ENCODE assay signal across 26 cellular contexts in genomic region chr12:47562201-47562600, GRCh38.
"Had no signal": no experiment of that assay in that cellular context is flagged by ENCODE, and none has a peak within 500 bp of the region (broad histone marks: within the 10 kb centered on the region; RNA-seq: fewer than 3 reads in every experiment).

No MANE protein-coding gene starts in this region.

- H3K36me3 Mint-ChIP-seq: activated naive CD4-positive, alpha-beta T cell treated with anti-CD3 and anti-CD28 coated beads, Interleukin-2, amount 10 ng/mL, durations not matched to agents 7 days and 5 days; activated naive CD4-positive, alpha-beta T cell treated with anti-CD3 and anti-CD28 coated beads, Interleukin-2, amount 50 U/mL, for 72 hours; activated naive CD8-positive, alpha-beta T cell treated with anti-CD3 and anti-CD28 coated beads, Interleukin-2, amount 10 ng/mL, durations not matched to agents 7 days and 5 days; brain had no signal

- H3K27me3 ChIP-seq: ascending aorta, breast epithelium, cardiac muscle cell, colonic mucosa had no signal

- H3K4me1 Mint-ChIP-seq: activated naive CD4-positive, alpha-beta T cell treated with anti-CD3 and anti-CD28 coated beads, Interleukin-2, amount 10 ng/mL, durations not matched to agents 7 days and 5 days; activated naive CD8-positive, alpha-beta T cell treated with anti-CD3 and anti-CD28 coated beads, Interleukin-2, amount 10 ng/mL, durations not matched to agents 7 days and 5 days; endodermal cell had no signal

- H3K9me3 Mint-ChIP-seq: activated naive CD4-positive, alpha-beta T cell treated with anti-CD3 and anti-CD28 coated beads, Interleukin-2, amount 10 ng/mL, durations not matched to agents 7 days and 5 days; activated T-cell treated with anti-CD3 and anti-CD28 coated beads, Interleukin-2, amount 50 U/mL, for 4 hours; activated T-helper 1 cell treated with anti-CD3 and anti-CD28 coated beads, Interleukin-12 subunit alpha, Interleukin-12 subunit beta, Interleukin-2, Interleukin-4 antibody, amounts not matched to agents 30 ng/mL and 10 ng/mL and 1 ng/mL, durations not matched to agents 14 hours and 24 hours and 36 hours; endodermal cell had no signal

- H3K4me3 Mint-ChIP-seq: activated CD8-positive, alpha-beta T cell treated with anti-CD3 and anti-CD28 coated beads for 36 hours; activated naive CD4-positive, alpha-beta T cell treated with anti-CD3 and anti-CD28 coated beads, Interleukin-2, amount 10 ng/mL, durations not matched to agents 7 days and 5 days; activated naive CD8-positive, alpha-beta T cell treated with anti-CD3 and anti-CD28 coated beads, Interleukin-2, amount 10 ng/mL, durations not matched to agents 7 days and 5 days; activated T-cell treated with anti-CD3 and anti-CD28 coated beads, Interleukin-2, amount 50 U/mL, for 4 hours; activated T-helper 1 cell treated with anti-CD3 and anti-CD28 coated beads, Interleukin-12 subunit alpha, Interleukin-12 subunit beta, Interleukin-2, Interleukin-4 antibody, amounts not matched to agents 30 ng/mL and 10 ng/mL and 1 ng/mL, durations not matched to agents 14 hours and 24 hours and 36 hours; brain; endodermal cell; WTC11 had no signal

- H3K27ac Mint-ChIP-seq: activated CD8-positive, alpha-beta T cell treated with anti-CD3 and anti-CD28 coated beads for 36 hours; activated naive CD4-positive, alpha-beta T cell treated with anti-CD3 and anti-CD28 coated beads, Interleukin-2, amount 10 ng/mL, durations not matched to agents 7 days and 5 days; activated naive CD8-positive, alpha-beta T cell treated with anti-CD3 and anti-CD28 coated beads, Interleukin-2, amount 10 ng/mL, durations not matched to agents 7 days and 5 days; activated T-helper 1 cell treated with anti-CD3 and anti-CD28 coated beads, Interleukin-12 subunit alpha, Interleukin-12 subunit beta, Interleukin-2, Interleukin-4 antibody, amounts not matched to agents 30 ng/mL and 10 ng/mL and 1 ng/mL, durations not matched to agents 14 hours and 24 hours and 36 hours; endodermal cell; WTC11 had no signal

- H3K4me3 ChIP-seq: ascending aorta, breast epithelium, cardiac muscle cell, colonic mucosa had no signal

- H3K27me3 Mint-ChIP-seq: activated naive CD4-positive, alpha-beta T cell treated with anti-CD3 and anti-CD28 coated beads, Interleukin-2, amount 10 ng/mL, durations not matched to agents 7 days and 5 days; brain had no signal

- DNase-seq: activated CD4-positive, alpha-beta T cell treated with anti-CD3 and anti-CD28 coated beads for 1 hour; activated CD4-positive, alpha-beta T cell treated with anti-CD3 and anti-CD28 coated beads for 4 hours; activated CD4-positive, alpha-beta T cell treated with anti-CD3 and anti-CD28 coated beads, Interleukin-2, amount 50 U/mL, for 1 hour; activated CD4-positive, alpha-beta T cell treated with anti-CD3 and anti-CD28 coated beads, Interleukin-2, amount 50 U/mL, for 48 hours; activated CD8-positive, alpha-beta memory T cell treated with anti-CD3 and anti-CD28 coated beads for 24 hours; activated CD8-positive, alpha-beta T cell treated with anti-CD3 and anti-CD28 coated beads for 36 hours; activated gamma-delta T cell; activated naive CD4-positive, alpha-beta T cell; activated naive CD4-positive, alpha-beta T cell treated with anti-CD3 and anti-CD28 coated beads, Interleukin-2, amount 10 ng/mL, durations not matched to agents 7 days and 5 days; activated naive CD8-positive, alpha-beta T cell treated with anti-CD3 and anti-CD28 coated beads, Interleukin-2, amount 10 ng/mL, durations not matched to agents 7 days and 5 days; activated T-cell treated with anti-CD3 and anti-CD28 coated beads, Interleukin-2, amount 50 U/mL, for 4 hours; central memory CD4-positive, alpha-beta T cell; cerebellar nuclear complex; colonic mucosa; effector memory CD4-positive, alpha-beta T cell; endodermal cell; T-helper 2 cell had no signal

- ATAC-seq: esophagus mucosa, WTC11 had no signal

- H3K4me1 ChIP-seq: ascending aorta, breast epithelium, colonic mucosa had no signal

- H3K9me3 ChIP-seq: ascending aorta, breast epithelium, colonic mucosa had no signal

- H3K27ac ChIP-seq: ascending aorta, breast epithelium, cardiac muscle cell, colonic mucosa, VCaP had no signal

- H3K36me3 ChIP-seq: ascending aorta, breast epithelium, cardiac muscle cell, colonic mucosa had no signal
